17 cellular contexts compared by ENCODE assay signal in the genomic region with DNA sequence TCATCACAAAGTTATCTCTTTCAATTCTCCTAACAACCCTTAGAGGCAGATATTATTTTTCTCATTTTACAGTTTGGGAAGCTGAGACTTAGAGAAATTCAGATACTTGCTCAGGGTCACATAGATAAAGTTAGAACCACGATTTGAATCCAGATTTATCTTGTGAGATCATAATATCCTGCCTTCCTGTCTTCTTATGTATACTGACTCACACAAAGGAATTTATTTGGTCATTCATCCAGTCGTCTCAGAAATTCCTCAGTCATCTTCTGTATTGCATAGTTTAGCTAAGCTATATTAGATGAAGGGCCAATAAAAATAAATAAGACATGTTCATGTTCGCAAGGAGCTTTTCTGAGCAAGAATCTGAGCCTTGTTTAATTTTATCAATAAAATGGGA. TPM values are rescaled to one million over a fixed set of nuclear protein-coding genes. Genes with fewer than 3 reads are reported as not detected.
DNase-seq lines count a peak whose midpoint lies in the region; ATAC-seq and TF ChIP-seq lines count a peak whose summit lies in the region.
"Had no signal": no experiment of that assay in that cellular context is flagged by ENCODE, and none has a peak within 500 bp of the region (broad histone marks: within the 10 kb centered on the region; RNA-seq: fewer than 3 reads in every experiment).

No MANE protein-coding gene starts in this region.

- DNase-seq in A172 (ENCODE audit: low spot score): peak; percentile 97
- DNase-seq in HFF-Myc (ENCODE audit: extremely low read depth, low read depth): peak; percentile 71
- peak; percentile 63 for DNase-seq in amniotic stem cell (lab: John Stamatoyannopoulos, UW)
- peak; percentile 82 to 92 for DNase-seq in foreskin keratinocyte
- no peak for DNase-seq in NCI-H69 (lab: John Stamatoyannopoulos, UW)
- DNase-seq in effector CD4-positive, alpha-beta T cell: no peak
- DNase-seq in dorsolateral prefrontal cortex: no peak
- DNase-seq: 8988T; activated T-cell treated with anti-CD3 and anti-CD28 coated beads, Interleukin-2, amount 50 U/mL, for 1 hour; natural killer cell; NCI-H524; small intestine; tibial artery had no signal

- H3K27me3 ChIP-seq in foreskin keratinocyte (no peaks in the 10 kb centered on the region), dorsolateral prefrontal cortex (peaks cover 0 to 15% (median 0%) of the 10 kb centered on the region in 45 donors)
- H3K27me3 ChIP-seq: esophagus muscularis mucosa, tibial artery had no signal

- H3K4me3 ChIP-seq in HFF-Myc (replicated peaks; ENCODE audit: low read depth, low read length) (no peak overlapping the region), dorsolateral prefrontal cortex (no peak overlapping the region)
- H3K4me3 ChIP-seq: esophagus muscularis mucosa, tibial artery had no signal

- intact Hi-C loops in dorsolateral prefrontal cortex (cut with DNase I): no loop called here

- peak; percentile 71 for ATAC-seq in foreskin keratinocyte
- no peak for ATAC-seq in GM19035 (IDR thresholded peaks at IDR 0.05; ENCODE audit: unreplicated experiment)
- ATAC-seq: natural killer cell, WTC11 had no signal

- H3K4me1 ChIP-seq in foreskin keratinocyte: peaks cover 34% of the 10 kb centered on the region
- H3K4me1 ChIP-seq: esophagus muscularis mucosa, tibial artery had no signal

- TF ChIP-seq CTCF in HFF-Myc (IDR thresholded peaks at IDR 0.05; ENCODE audit: low read depth, low read length, missing control alignments) (no peak), foreskin keratinocyte (conservative IDR thresholded peaks at IDR 0.05) (no peak), dorsolateral prefrontal cortex (IDR thresholded peaks at IDR 0.05 in 54 of 56, conservative IDR thresholded peaks at IDR 0.05 in 2 of 56; ENCODE audit: low read depth in 1 of 56, partially characterized antibody in 56 of 56) (no peak)

- H3K27ac ChIP-seq in foreskin keratinocyte (no peak overlapping the region), dorsolateral prefrontal cortex (no peak overlapping the region)
- H3K27ac ChIP-seq: esophagus muscularis mucosa, HL-60, tibial artery had no signal

RNA-seq across cellular contexts. Expression of a gene that starts 35.8 kb away (rescaled TPM):
- 38.2 and 48.1 TPM in 2 replicates for total RNA-seq in A172 (2014; rRNA removed; shearing (Covaris generic))
- total RNA-seq in foreskin keratinocyte: 28.4 and 29.8 TPM in 2 replicates
- 13.8 and 15.3 TPM in 2 replicates for polyA plus RNA-seq in foreskin keratinocyte
- total RNA-seq in dorsolateral prefrontal cortex: 10 to 100 TPM in 53 of 120 experiments, 1 to 10 TPM in 67; 1.7 to 24.9 (median 8.8) TPM

Comparison
In these comparisons a context has a peak if more than half of its experiments do, and no peak if none do; other contexts are left out.
1. DNase-seq: peak in A172 (single experiment), HFF-Myc (single experiment), amniotic stem cell (single experiment) and foreskin keratinocyte (2 of 2); none in NCI-H69 (single experiment), effector CD4-positive, alpha-beta T cell (single experiment) and dorsolateral prefrontal cortex (0 of 10).